1 cellular context compared by ENCODE assay signal in the genomic region with DNA sequence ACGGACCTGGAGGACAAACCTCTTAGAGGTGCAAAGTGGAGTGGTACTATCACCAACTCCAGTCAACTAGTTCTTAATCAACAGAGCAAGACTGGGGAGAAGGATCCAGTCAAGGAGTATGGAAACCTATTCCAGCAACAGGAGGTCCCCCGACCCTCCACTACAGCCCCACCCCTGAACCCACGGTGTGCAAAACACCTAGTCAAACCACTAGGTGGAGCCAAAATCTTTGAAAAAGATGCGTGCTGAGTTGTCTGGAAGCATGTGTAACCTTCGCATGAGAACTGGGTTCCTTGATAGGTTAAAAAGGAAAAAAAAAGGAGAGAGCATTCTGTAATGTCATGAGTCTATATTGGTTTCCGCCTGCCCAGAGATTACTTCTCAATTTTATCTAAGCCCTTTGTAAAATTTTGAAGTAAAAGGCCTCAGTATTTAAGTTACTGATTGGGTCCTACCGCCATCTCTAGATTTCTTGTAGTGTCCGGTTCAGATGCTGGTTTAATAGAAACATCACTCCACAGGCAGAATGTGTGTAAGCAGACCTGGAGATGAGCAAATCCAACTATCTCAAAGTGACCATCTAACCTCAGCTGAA.
TF ChIP-seq lines count a peak whose summit lies in the region.

No MANE protein-coding gene starts in this region.

TF ChIP-seq in HepG2, 621 proteins besides CTCF, POLR2A, EP300 and RAD21 (continued from another document):
- TF ChIP-seq, protein P1, sequence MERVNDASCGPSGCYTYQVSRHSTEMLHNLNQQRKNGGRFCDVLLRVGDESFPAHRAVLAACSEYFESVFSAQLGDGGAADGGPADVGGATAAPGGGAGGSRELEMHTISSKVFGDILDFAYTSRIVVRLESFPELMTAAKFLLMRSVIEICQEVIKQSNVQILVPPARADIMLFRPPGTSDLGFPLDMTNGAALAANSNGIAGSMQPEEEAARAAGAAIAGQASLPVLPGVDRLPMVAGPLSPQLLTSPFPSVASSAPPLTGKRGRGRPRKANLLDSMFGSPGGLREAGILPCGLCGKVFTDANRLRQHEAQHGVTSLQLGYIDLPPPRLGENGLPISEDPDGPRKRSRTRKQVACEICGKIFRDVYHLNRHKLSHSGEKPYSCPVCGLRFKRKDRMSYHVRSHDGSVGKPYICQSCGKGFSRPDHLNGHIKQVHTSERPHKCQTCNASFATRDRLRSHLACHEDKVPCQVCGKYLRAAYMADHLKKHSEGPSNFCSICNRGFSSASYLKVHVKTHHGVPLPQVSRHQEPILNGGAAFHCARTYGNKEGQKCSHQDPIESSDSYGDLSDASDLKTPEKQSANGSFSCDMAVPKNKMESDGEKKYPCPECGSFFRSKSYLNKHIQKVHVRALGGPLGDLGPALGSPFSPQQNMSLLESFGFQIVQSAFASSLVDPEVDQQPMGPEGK (CRISPR knock-in tag; IDR thresholded peaks at IDR 0.05) = peak; percentile 38; the same call in 1 of the 2 replicates
- TF ChIP-seq SIN3B (IDR thresholded peaks at IDR 0.05; ENCODE audit: low read length) (no peak), SMC3 (IDR thresholded peaks at IDR 0.05; ENCODE audit: low read length) (peak; percentile 94), AGO2 (optimal IDR thresholded peaks at IDR 0.05; ENCODE audit: low read depth, low read length) (no peak), ZNF232 (CRISPR knock-in tag; IDR thresholded peaks at IDR 0.05; ENCODE audit: borderline replicate concordance) (no peak), ZMYM4 (CRISPR knock-in tag; IDR thresholded peaks at IDR 0.05) (0 out of 2 replicates have a peak, but pooled peaks have one; percentile 17), MIER3 (CRISPR knock-in tag; IDR thresholded peaks at IDR 0.05; ENCODE audit: borderline replicate concordance) (0 out of 2 replicates have a peak, but pooled peaks have one; percentile 33), NCOA2 (CRISPR knock-in tag; IDR thresholded peaks at IDR 0.05) (no peak), TGIF2 (CRISPR knock-in tag; IDR thresholded peaks at IDR 0.05) (0 out of 2 replicates have a peak, but pooled peaks have one; percentile 28), KMT2B (CRISPR knock-in tag; IDR thresholded peaks at IDR 0.05) (no peak), ZNF792 (CRISPR knock-in tag; IDR thresholded peaks at IDR 0.05) (no peak), STAG1 (CRISPR knock-in tag; IDR thresholded peaks at IDR 0.05) (peak; percentile 92)
- TF ChIP-seq, protein P2, sequence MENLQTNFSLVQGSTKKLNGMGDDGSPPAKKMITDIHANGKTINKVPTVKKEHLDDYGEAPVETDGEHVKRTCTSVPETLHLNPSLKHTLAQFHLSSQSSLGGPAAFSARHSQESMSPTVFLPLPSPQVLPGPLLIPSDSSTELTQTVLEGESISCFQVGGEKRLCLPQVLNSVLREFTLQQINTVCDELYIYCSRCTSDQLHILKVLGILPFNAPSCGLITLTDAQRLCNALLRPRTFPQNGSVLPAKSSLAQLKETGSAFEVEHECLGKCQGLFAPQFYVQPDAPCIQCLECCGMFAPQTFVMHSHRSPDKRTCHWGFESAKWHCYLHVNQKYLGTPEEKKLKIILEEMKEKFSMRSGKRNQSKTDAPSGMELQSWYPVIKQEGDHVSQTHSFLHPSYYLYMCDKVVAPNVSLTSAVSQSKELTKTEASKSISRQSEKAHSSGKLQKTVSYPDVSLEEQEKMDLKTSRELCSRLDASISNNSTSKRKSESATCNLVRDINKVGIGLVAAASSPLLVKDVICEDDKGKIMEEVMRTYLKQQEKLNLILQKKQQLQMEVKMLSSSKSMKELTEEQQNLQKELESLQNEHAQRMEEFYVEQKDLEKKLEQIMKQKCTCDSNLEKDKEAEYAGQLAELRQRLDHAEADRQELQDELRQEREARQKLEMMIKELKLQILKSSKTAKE (CRISPR knock-in tag; IDR thresholded peaks at IDR 0.05; ENCODE audit: borderline replicate concordance) = no peak
- TF ChIP-seq, protein P3, sequence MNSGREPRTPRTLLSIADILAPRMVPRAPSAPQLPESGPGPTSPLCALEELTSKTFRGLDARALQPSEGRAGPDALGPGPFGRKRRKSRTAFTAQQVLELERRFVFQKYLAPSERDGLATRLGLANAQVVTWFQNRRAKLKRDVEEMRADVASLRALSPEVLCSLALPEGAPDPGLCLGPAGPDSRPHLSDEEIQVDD (CRISPR knock-in tag; IDR thresholded peaks at IDR 0.05; ENCODE audit: borderline replicate concordance) = no peak
- TF ChIP-seq, protein P4, sequence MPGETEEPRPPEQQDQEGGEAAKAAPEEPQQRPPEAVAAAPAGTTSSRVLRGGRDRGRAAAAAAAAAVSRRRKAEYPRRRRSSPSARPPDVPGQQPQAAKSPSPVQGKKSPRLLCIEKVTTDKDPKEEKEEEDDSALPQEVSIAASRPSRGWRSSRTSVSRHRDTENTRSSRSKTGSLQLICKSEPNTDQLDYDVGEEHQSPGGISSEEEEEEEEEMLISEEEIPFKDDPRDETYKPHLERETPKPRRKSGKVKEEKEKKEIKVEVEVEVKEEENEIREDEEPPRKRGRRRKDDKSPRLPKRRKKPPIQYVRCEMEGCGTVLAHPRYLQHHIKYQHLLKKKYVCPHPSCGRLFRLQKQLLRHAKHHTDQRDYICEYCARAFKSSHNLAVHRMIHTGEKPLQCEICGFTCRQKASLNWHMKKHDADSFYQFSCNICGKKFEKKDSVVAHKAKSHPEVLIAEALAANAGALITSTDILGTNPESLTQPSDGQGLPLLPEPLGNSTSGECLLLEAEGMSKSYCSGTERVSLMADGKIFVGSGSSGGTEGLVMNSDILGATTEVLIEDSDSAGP (CRISPR knock-in tag; IDR thresholded peaks at IDR 0.05; ENCODE audit: borderline replicate concordance) = no peak
